ENCODE assay signal across 1 cellular context in the genomic region with DNA sequence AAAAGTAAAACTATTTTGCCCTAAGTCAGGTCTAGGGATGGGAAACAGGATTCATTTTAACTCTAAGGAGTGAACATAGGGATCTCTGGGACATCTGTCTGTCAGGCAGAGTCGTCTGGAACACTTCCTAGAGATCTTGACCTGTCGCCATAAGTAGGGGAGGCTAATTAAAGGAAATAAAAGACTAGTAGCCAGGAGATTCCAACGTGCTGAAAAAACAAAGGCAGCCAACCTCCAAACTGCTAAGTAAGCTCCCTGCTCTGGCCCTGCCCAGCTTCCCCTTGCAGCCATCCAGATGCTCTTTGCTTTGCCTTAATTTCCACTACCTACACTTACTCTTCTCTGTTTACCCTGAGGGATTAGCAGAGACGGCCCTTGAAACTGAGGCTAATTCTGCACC.
TF ChIP-seq lines count a peak whose summit lies in the region.

No MANE protein-coding gene starts in this region.

TF ChIP-seq in IMR-90, 13 proteins besides CTCF, POLR2A, EP300 and RAD21 (continued from another document):
- TF ChIP-seq MAZ (IDR thresholded peaks at IDR 0.05; ENCODE audit: borderline replicate concordance, low read depth, low read length), result no peak
- no peak for TF ChIP-seq BHLHE40 (IDR thresholded peaks at IDR 0.05; ENCODE audit: low read depth, low read length)
- TF ChIP-seq, protein P1, sequence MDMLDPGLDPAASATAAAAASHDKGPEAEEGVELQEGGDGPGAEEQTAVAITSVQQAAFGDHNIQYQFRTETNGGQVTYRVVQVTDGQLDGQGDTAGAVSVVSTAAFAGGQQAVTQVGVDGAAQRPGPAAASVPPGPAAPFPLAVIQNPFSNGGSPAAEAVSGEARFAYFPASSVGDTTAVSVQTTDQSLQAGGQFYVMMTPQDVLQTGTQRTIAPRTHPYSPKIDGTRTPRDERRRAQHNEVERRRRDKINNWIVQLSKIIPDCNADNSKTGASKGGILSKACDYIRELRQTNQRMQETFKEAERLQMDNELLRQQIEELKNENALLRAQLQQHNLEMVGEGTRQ (IDR thresholded peaks at IDR 0.05; ENCODE audit: low read depth, low read length), result no peak
- TF ChIP-seq FOS (IDR thresholded peaks at IDR 0.05; ENCODE audit: low read depth, low read length), result no peak
- TF ChIP-seq RCOR1 (IDR thresholded peaks at IDR 0.05; ENCODE audit: insufficient replicate concordance, low read length), result no peak
- TF ChIP-seq CEBPB (IDR thresholded peaks at IDR 0.05; ENCODE audit: low read depth, low read length), result no peak
- TF ChIP-seq SMC3 (IDR thresholded peaks at IDR 0.05; ENCODE audit: low read depth, low read length), result no peak
- no peak for TF ChIP-seq RFX5 (IDR thresholded peaks at IDR 0.05; ENCODE audit: low read depth, low read length)
